24 cellular contexts compared by ENCODE assay signal in the genomic region with DNA sequence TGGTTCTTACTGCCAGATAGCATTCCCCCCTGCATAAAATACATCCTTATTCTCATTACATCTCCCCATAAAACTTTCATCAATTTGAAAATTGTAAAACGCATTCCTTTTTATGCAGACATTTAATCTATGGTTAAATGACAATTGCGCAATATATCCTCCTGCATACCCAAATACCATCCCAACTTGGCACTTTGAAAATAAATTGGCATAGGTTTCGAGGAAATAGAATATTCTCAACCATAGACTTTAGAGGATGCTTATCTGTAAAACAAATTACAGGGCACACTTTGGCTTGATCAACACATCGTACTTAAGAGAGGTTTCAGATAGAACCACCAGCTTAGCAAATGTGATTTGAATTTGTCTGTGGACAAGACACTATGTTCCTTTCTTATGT. TPM values are rescaled to one million over a fixed set of nuclear protein-coding genes. Genes with fewer than 3 reads are reported as not detected.
"Had no signal": no experiment of that assay in that cellular context is flagged by ENCODE, and none has a peak within 500 bp of the region (broad histone marks: within the 10 kb centered on the region; RNA-seq: fewer than 3 reads in every experiment).

No MANE protein-coding gene starts in this region.

- DNase-seq: activated CD4-positive, alpha-beta T cell treated with anti-CD3 and anti-CD28 coated beads, Interleukin-2, amount 10 ng/mL, durations not matched to agents 7 days and 5 days; activated CD8-positive, alpha-beta memory T cell treated with anti-CD3 and anti-CD28 coated beads, Interleukin-2, amount 50 U/mL, for 4 hours; activated naive CD4-positive, alpha-beta T cell treated with anti-CD3 and anti-CD28 coated beads for 36 hours; activated T-cell treated with anti-CD3 and anti-CD28 coated beads, Interleukin-2, amount 50 U/mL, for 4 hours; anterior cingulate cortex; central memory CD4-positive, alpha-beta T cell; erythroblast; heart left ventricle; kidney; midbrain; spleen; stimulated activated naive B cell treated with anti-CD40 and anti-IgM and Interleukin-4, amounts not matched to agents 10 μg/mL and 1 μg/mL and 100 μg/mL, for 72 hours; T1000; upper lobe of left lung had no signal

- H2AFZ ChIP-seq: neural progenitor cell had no signal

- H3K4me2 ChIP-seq: neural progenitor cell had no signal

- ATAC-seq: activated CD4-positive, CD25-positive, alpha-beta regulatory T cell treated with anti-CD3 and anti-CD28 coated beads, Interleukin-2, amount 50 U/mL, for 24 hours; activated T-cell treated with anti-CD3 and anti-CD28 coated beads, Interleukin-2, amount 50 U/mL, for 4 hours; heart left ventricle; left lobe of liver; sciatic nerve; stimulated activated naive B cell treated with anti-CD40 and anti-IgM and Interleukin-4, amounts not matched to agents 10 μg/mL and 1 μg/mL and 100 μg/mL, for 72 hours had no signal

- H3K36me3 ChIP-seq: brain microvascular endothelial cell, heart left ventricle, neural progenitor cell, spleen, thoracic aorta, upper lobe of left lung had no signal

- FAIRE-seq: frontal cortex had no signal

- H3K4me3 ChIP-seq: coronary artery, heart left ventricle, lung, neural progenitor cell, spleen, thoracic aorta, upper lobe of left lung had no signal

- H3K4me1 ChIP-seq: neural progenitor cell, spleen had no signal

- H3K27me3 ChIP-seq: brain microvascular endothelial cell, heart left ventricle, neural progenitor cell, spleen, upper lobe of left lung had no signal

- H3K27ac ChIP-seq: brain microvascular endothelial cell, coronary artery, neural progenitor cell, spleen, thoracic aorta, upper lobe of left lung had no signal

- H3K9ac ChIP-seq: neural progenitor cell had no signal

- H3K9me3 ChIP-seq: heart left ventricle, thoracic aorta, upper lobe of left lung had no signal

RNA-seq across cellular contexts. Expression of a gene that starts 31.0 kb away (rescaled TPM):
- total RNA-seq: activated CD4-positive, alpha-beta T cell treated with anti-CD3 and anti-CD28 coated beads, Interleukin-2, amount 10 ng/mL, durations not matched to agents 7 days and 5 days; activated naive CD4-positive, alpha-beta T cell treated with anti-CD3 and anti-CD28 coated beads for 36 hours; T-helper 1 cell treated with Interleukin-12 subunit alpha and Interleukin-12 subunit beta and Interleukin-4 antibody, amounts not matched to agents 30 ng/mL and 1 ng/mL, for 36 hours had no signal
